19 cellular contexts compared by ENCODE assay signal in genomic region chr3:129629011-129629410, GRCh38.
"Had no signal": no experiment of that assay in that cellular context is flagged by ENCODE, and none has a peak within 500 bp of the region (broad histone marks: within the 10 kb centered on the region; RNA-seq: fewer than 3 reads in every experiment).

No MANE protein-coding gene starts in this region.

- H3K36me3 Mint-ChIP-seq: activated naive CD8-positive, alpha-beta T cell treated with anti-CD3 and anti-CD28 coated beads, Interleukin-2, amount 10 ng/mL, durations not matched to agents 7 days and 5 days; memory B cell; naive B cell had no signal

- H3K4me3 ChIP-seq: body of pancreas, mucosa of descending colon, neural progenitor cell had no signal

- H3K27me3 ChIP-seq: body of pancreas, gastrocnemius medialis, left lung, neural progenitor cell, pancreas, upper lobe of left lung had no signal

- H3K27me3 Mint-ChIP-seq: memory B cell, naive B cell had no signal

- H3K36me3 ChIP-seq: gastrocnemius medialis, left lung, neural progenitor cell, pancreas, upper lobe of left lung had no signal

- H3K9me3 ChIP-seq: body of pancreas, gastrocnemius medialis, left lung, mucosa of descending colon, pancreas, upper lobe of left lung had no signal

- ATAC-seq: activated T-cell treated with anti-CD3 and anti-CD28 coated beads, Interleukin-2, amount 50 U/mL, for 72 hours; body of pancreas; gastrocnemius medialis; left lung; mucosa of descending colon; pancreas; stimulated activated naive CD8-positive, alpha-beta T cell treated with anti-CD3 and anti-CD28 coated beads, Interleukin-15, Interleukin-2, amounts not matched to agents 100 U/mL and 50 U/mL, for 24 hours had no signal

- H3K27ac ChIP-seq: neural progenitor cell had no signal

- DNase-seq: activated CD4-positive, alpha-beta T cell treated with anti-CD3 and anti-CD28 coated beads, Interleukin-2, amount 50 U/mL, for 1 hour; activated CD4-positive, CD25-positive, alpha-beta regulatory T cell treated with anti-CD3 and anti-CD28 coated beads, Interleukin-2, amount 50 U/mL, for 72 hours; activated CD8-positive, alpha-beta memory T cell treated with anti-CD3 and anti-CD28 coated beads, Interleukin-2, amount 50 U/mL, for 4 hours; activated naive CD8-positive, alpha-beta T cell treated with anti-CD3 and anti-CD28 coated beads, Interleukin-2, amount 10 ng/mL, durations not matched to agents 7 days and 5 days; activated T-cell treated with anti-CD3 and anti-CD28 coated beads, Interleukin-2, amount 50 U/mL, for 72 hours; body of pancreas; caudate nucleus; gastrocnemius medialis; head of caudate nucleus; naive B cell; SHP77 treated with DMSO at 0.1 percent for 48 hours; stimulated activated CD4-positive, alpha-beta T cell treated with anti-CD3 and anti-CD28 coated beads, Interleukin-1b, Interleukin-23, amount 100 ng/mL, for 48 hours; stimulated activated naive CD8-positive, alpha-beta T cell treated with anti-CD3 and anti-CD28 coated beads, Interleukin-15, Interleukin-2, amounts not matched to agents 100 U/mL and 50 U/mL, for 24 hours; upper lobe of left lung had no signal

- H3K9ac ChIP-seq: neural progenitor cell had no signal

- H3K9me3 Mint-ChIP-seq: activated naive CD8-positive, alpha-beta T cell treated with anti-CD3 and anti-CD28 coated beads, Interleukin-2, amount 10 ng/mL, durations not matched to agents 7 days and 5 days; activated T-cell treated with anti-CD3 and anti-CD28 coated beads, Interleukin-2, amount 50 U/mL, for 72 hours; memory B cell; naive B cell; neural progenitor cell had no signal

- H3K4me3 Mint-ChIP-seq: activated naive CD8-positive, alpha-beta T cell treated with anti-CD3 and anti-CD28 coated beads, Interleukin-2, amount 10 ng/mL, durations not matched to agents 7 days and 5 days; activated T-cell treated with anti-CD3 and anti-CD28 coated beads, Interleukin-2, amount 50 U/mL, for 72 hours; memory B cell; neural progenitor cell had no signal

- H2AFZ ChIP-seq: neural progenitor cell had no signal

- H3K27ac Mint-ChIP-seq: activated naive CD8-positive, alpha-beta T cell treated with anti-CD3 and anti-CD28 coated beads, Interleukin-2, amount 10 ng/mL, durations not matched to agents 7 days and 5 days; activated T-cell treated with anti-CD3 and anti-CD28 coated beads, Interleukin-2, amount 50 U/mL, for 72 hours; memory B cell; neural progenitor cell had no signal
